In the genomic region with DNA sequence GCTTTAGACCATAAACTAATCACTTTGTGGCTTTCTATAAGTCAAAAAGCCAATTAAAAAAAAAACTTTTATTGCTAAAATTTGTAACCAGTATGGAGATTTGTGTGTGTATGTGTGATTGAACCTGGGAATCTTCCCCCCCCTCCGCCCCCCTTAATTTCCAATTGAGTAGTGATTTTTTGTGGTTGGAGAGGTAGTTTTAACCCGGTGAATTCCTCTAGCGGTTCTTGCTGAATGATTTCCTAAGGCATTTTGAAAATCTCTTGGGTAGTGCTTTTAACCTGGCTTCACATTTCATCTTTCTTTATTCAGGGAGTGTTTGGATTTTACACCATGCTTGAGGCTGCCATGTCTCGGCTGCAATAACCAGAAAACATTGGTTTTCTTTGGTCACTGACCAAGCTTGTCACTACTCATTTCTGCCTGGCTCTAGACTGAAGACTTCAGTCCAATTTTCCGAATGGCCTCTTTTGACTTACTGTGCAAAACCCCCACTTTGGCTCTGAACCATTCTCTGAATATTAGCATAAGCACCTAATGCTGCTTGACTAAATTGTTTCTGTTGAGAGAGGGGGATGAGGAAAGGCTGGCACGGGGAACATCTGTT, we compare ENCODE assay signal across 13 cellular contexts. TPM values are rescaled to one million over a fixed set of nuclear protein-coding genes. Genes with fewer than 3 reads are reported as not detected.
DNase-seq lines count a peak whose midpoint lies in the region; ATAC-seq and TF ChIP-seq lines count a peak whose summit lies in the region.
"Had no signal": no experiment of that assay in that cellular context is flagged by ENCODE, and none has a peak within 500 bp of the region (broad histone marks: within the 10 kb centered on the region; RNA-seq: fewer than 3 reads in every experiment).

No MANE protein-coding gene starts in this region.

- intact Hi-C loops in activated CD4-positive, alpha-beta memory T cell treated with anti-CD3 and anti-CD28 coated beads for 36 hours (cut with micrococcal nuclease), result no loop called here

- H3K9me3 Mint-ChIP-seq in activated CD4-positive, alpha-beta memory T cell treated with anti-CD3 and anti-CD28 coated beads for 36 hours, result no peaks in the 10 kb centered on the region
- no peaks in the 10 kb centered on the region for H3K9me3 Mint-ChIP-seq in activated CD4-positive, alpha-beta memory T cell treated with anti-CD3 and anti-CD28 coated beads, Interleukin-2, amount 10 ng/mL, durations not matched to agents 7 days and 5 days
- H3K9me3 Mint-ChIP-seq in brain, result peaks cover 0 to 1% (median 0%) of the 10 kb centered on the region in 5 experiments

- no peak overlapping the region for H3K4me3 Mint-ChIP-seq in activated CD4-positive, alpha-beta memory T cell treated with anti-CD3 and anti-CD28 coated beads for 36 hours
- no peak overlapping the region for H3K4me3 Mint-ChIP-seq in activated CD4-positive, alpha-beta memory T cell treated with anti-CD3 and anti-CD28 coated beads, Interleukin-2, amount 10 ng/mL, durations not matched to agents 7 days and 5 days
- peak overlapping the region in 2 of 5 experiments; percentile 28 to 61 for H3K4me3 Mint-ChIP-seq in brain

- in situ Hi-C loops in GM13976 (cut with MboI; ENCODE audit: low sequenced_read_pairs, unreplicated experiment), result no loop called here

- no peak for ATAC-seq in HG02642 (IDR thresholded peaks at IDR 0.05; ENCODE audit: poor library complexity, unreplicated experiment)
- ATAC-seq: esophagus mucosa had no signal

- peaks cover 16% of the 10 kb centered on the region for H3K36me3 Mint-ChIP-seq in activated CD4-positive, alpha-beta memory T cell treated with anti-CD3 and anti-CD28 coated beads for 36 hours
- peaks cover 50% of the 10 kb centered on the region for H3K36me3 Mint-ChIP-seq in activated CD4-positive, alpha-beta memory T cell treated with anti-CD3 and anti-CD28 coated beads, Interleukin-2, amount 10 ng/mL, durations not matched to agents 7 days and 5 days (ENCODE audit: low read depth)
- H3K36me3 Mint-ChIP-seq in brain, result peaks cover 7% of the 10 kb centered on the region

- peak overlapping the region; percentile 72 for H3K27ac Mint-ChIP-seq in activated CD4-positive, alpha-beta memory T cell treated with anti-CD3 and anti-CD28 coated beads for 36 hours
- no peak overlapping the region for H3K27ac Mint-ChIP-seq in activated CD4-positive, alpha-beta memory T cell treated with anti-CD3 and anti-CD28 coated beads, Interleukin-2, amount 10 ng/mL, durations not matched to agents 7 days and 5 days
- H3K27ac Mint-ChIP-seq in brain, result peak overlapping the region in 3 of 5 experiments; percentile 34 to 89 (median 58)

- CTCF ChIA-PET in activated CD4-positive, alpha-beta memory T cell treated with anti-CD3 and anti-CD28 coated beads for 36 hours (lab: Charles Lee), result interaction anchor here (0.6 to 1.1 kb wide), 4 partner anchors 8 to 62 kb away, joined by 3 read pairs; no protein-coding TSS in a partner anchor
- CTCF ChIA-PET in activated CD4-positive, alpha-beta memory T cell treated with anti-CD3 and anti-CD28 coated beads, Interleukin-2, amount 10 ng/mL, durations not matched to agents 7 days and 5 days (lab: Charles Lee), result interaction anchor here (0.7 to 1.7 kb wide), 2 partner anchors 9 to 10 kb away, joined by 3 to 5 read pairs; no protein-coding TSS in a partner anchor

- TF ChIP-seq CTCF in brain (conservative IDR thresholded peaks at IDR 0.05), result no peak
- TF ChIP-seq CTCF in GM13976 (IDR thresholded peaks at IDR 0.05; ENCODE audit: borderline replicate concordance, control extremely low read depth, extremely low read depth, insufficient read depth, missing control alignments), result no peak

- H3K4me1 Mint-ChIP-seq in activated CD4-positive, alpha-beta memory T cell treated with anti-CD3 and anti-CD28 coated beads for 36 hours (ENCODE audit: low read depth), result peaks cover 73% of the 10 kb centered on the region
- peaks cover 46% of the 10 kb centered on the region for H3K4me1 Mint-ChIP-seq in activated CD4-positive, alpha-beta memory T cell treated with anti-CD3 and anti-CD28 coated beads, Interleukin-2, amount 10 ng/mL, durations not matched to agents 7 days and 5 days
- H3K4me1 Mint-ChIP-seq in brain, result peaks cover 50% of the 10 kb centered on the region

- no peak for DNase-seq in activated CD4-positive, alpha-beta memory T cell treated with anti-CD3 and anti-CD28 coated beads for 36 hours
- DNase-seq in activated CD4-positive, alpha-beta memory T cell treated with anti-CD3 and anti-CD28 coated beads, Interleukin-2, amount 10 ng/mL, durations not matched to agents 7 days and 5 days, result no peak
- DNase-seq in NCI-H446 (lab: John Stamatoyannopoulos, UW) (peak; percentile 41 to 73), pons (ENCODE audit: low spot score) (peak; percentile 18), GM13976 (ENCODE audit: low spot score) (no peak), HuH-7 (ENCODE audit: low spot score) (no peak)
- DNase-seq: ACHN; NCI-H2029 treated with DMSO at 0.1 percent for 48 hours; right lobe of liver; stimulated activated CD4-positive, alpha-beta T cell treated with anti-CD3 and anti-CD28 coated beads, Interleukin-4, amount 100 ng/mL, for 1 hour had no signal

- H3K27me3 Mint-ChIP-seq in activated CD4-positive, alpha-beta memory T cell treated with anti-CD3 and anti-CD28 coated beads for 36 hours, result no peaks in the 10 kb centered on the region
- no peaks in the 10 kb centered on the region for H3K27me3 Mint-ChIP-seq in activated CD4-positive, alpha-beta memory T cell treated with anti-CD3 and anti-CD28 coated beads, Interleukin-2, amount 10 ng/mL, durations not matched to agents 7 days and 5 days
- no peaks in the 10 kb centered on the region for H3K27me3 Mint-ChIP-seq in brain

- POLR2A ChIA-PET in activated CD4-positive, alpha-beta memory T cell treated with anti-CD3 and anti-CD28 coated beads for 36 hours (lab: Charles Lee), result no interaction called here
- POLR2A ChIA-PET in activated CD4-positive, alpha-beta memory T cell treated with anti-CD3 and anti-CD28 coated beads, Interleukin-2, amount 10 ng/mL, durations not matched to agents 7 days and 5 days (lab: Charles Lee), result no interaction called here

RNA-seq across cellular contexts. Expression of a gene that starts 35.6 kb away (rescaled TPM):
- total RNA-seq in activated CD4-positive, alpha-beta memory T cell treated with anti-CD3 and anti-CD28 coated beads for 36 hours, result 10 to 100 TPM; 75.1 to 78.5 TPM
- 10 to 100 TPM; 57.6 to 61.3 TPM for total RNA-seq in activated CD4-positive, alpha-beta memory T cell treated with anti-CD3 and anti-CD28 coated beads, Interleukin-2, amount 10 ng/mL, durations not matched to agents 7 days and 5 days
- polyA plus RNA-seq in brain (ENCODE audit: insufficient read depth, low read depth, low replicate concordance), result 20.7 TPM

Comparison
In these comparisons a context has a peak if more than half of its experiments do, and no peak if none do; other contexts are left out.
1. DNase-seq: peak in NCI-H446 (2 of 2) and pons (single experiment); none in activated CD4-positive, alpha-beta memory T cell treated with anti-CD3 and anti-CD28 coated beads for 36 hours (single experiment), activated CD4-positive, alpha-beta memory T cell treated with anti-CD3 and anti-CD28 coated beads, Interleukin-2, amount 10 ng/mL, durations not matched to agents 7 days and 5 days (single experiment), GM13976 (single experiment) and HuH-7 (single experiment).